Comparison of ENCODE assay signal across 25 cellular contexts in the genomic region with DNA sequence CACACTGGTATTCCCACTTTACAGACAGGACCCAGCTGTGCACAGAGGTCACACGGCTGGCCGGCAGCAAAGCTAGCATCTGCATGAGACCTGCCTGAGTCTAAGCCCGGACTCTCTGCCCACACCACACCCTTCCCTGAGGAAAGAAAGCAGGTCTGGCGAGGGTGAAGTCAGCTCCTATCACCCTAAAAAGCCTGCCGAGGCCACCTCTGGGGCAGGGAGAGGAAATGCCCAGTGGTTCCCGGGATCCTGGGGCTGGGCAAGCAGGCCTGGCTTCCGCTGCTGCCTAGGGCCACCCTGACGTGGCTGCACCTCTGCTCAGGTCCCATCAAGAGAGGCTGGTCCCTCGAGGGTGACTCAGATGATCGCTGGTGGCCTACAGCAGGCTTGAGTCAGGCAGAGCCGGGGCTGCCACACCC. TPM values are rescaled to one million over a fixed set of nuclear protein-coding genes. Genes with fewer than 3 reads are reported as not detected.
DNase-seq lines count a peak whose midpoint lies in the region; ATAC-seq, FAIRE-seq and TF ChIP-seq lines count a peak whose summit lies in the region.
"Had no signal": no experiment of that assay in that cellular context is flagged by ENCODE, and none has a peak within 500 bp of the region (broad histone marks: within the 10 kb centered on the region; RNA-seq: fewer than 3 reads in every experiment).

No MANE protein-coding gene starts in this region.

- H3K36me3 Mint-ChIP-seq in neural progenitor cell, result no peaks in the 10 kb centered on the region
- H3K36me3 Mint-ChIP-seq: memory B cell; stimulated activated naive B cell treated with anti-CD40 and anti-IgM and Interleukin-4, amounts not matched to agents 10 μg/mL and 1 μg/mL and 100 μg/mL, for 72 hours; T-cell; WTC11 had no signal

- DNase-seq in Daoy (ENCODE audit: low read depth), result peak; percentile 78
- DNase-seq in K562 (ENCODE audit: extremely low read depth in 1 of 4, low spot score in 3 of 4), result peak in 1 of 4 experiments; percentile 33
- peak; percentile 78 for DNase-seq in kidney tubule cell (ENCODE audit: low spot score)
- DNase-seq in neural progenitor cell (ENCODE audit: low spot score), result no peak
- no peak for DNase-seq in esophagus muscularis mucosa (ENCODE audit: extremely low spot score)
- no peak for DNase-seq in NCI-H345 (lab: John Stamatoyannopoulos, UW)
- DNase-seq: activated CD4-positive, alpha-beta T cell treated with anti-CD3 and anti-CD28 coated beads, Interleukin-2, amount 50 U/mL, for 48 hours; activated gamma-delta T cell treated with Interleukin-2 at 50 U/mL for 16 hours; DMS 273 treated with DMSO at 0.1 percent for 48 hours; HCEC 1CT; NCI-H1417; NCI-H526; ovary; Right ventricle myocardium superior; stimulated activated naive B cell treated with anti-CD40 and anti-IgM and Interleukin-4, amounts not matched to agents 10 μg/mL and 1 μg/mL and 100 μg/mL, for 72 hours; T-cell had no signal

- H3K9me3 ChIP-seq in KOPT-K1 (ENCODE audit: insufficient read depth, low read length, poor library complexity, severe bottlenecking), result no peaks in the 10 kb centered on the region
- no peaks in the 10 kb centered on the region for H3K9me3 ChIP-seq in K562 (replicated peaks; ENCODE audit: control insufficient read depth, insufficient read depth, low read depth, low read length)
- no peaks in the 10 kb centered on the region for H3K9me3 ChIP-seq in neural progenitor cell (ENCODE audit: low read depth)
- H3K9me3 ChIP-seq in esophagus muscularis mucosa, result no peaks in the 10 kb centered on the region
- H3K9me3 ChIP-seq: adrenal gland, ovary, thoracic aorta had no signal

- H3K27me3 ChIP-seq in K562 (ENCODE audit: control insufficient read depth in 2 of 2, insufficient read depth in 2 of 2, low read length in 2 of 2) (no peaks in the 10 kb centered on the region), neural progenitor cell (peaks cover 13% of the 10 kb centered on the region), esophagus muscularis mucosa (peaks cover 0 to 82% (median 3%) of the 10 kb centered on the region in 4 donors)
- H3K27me3 ChIP-seq: adrenal gland, ovary had no signal

- H3K4me3 Mint-ChIP-seq in neural progenitor cell, result no peak overlapping the region
- H3K4me3 Mint-ChIP-seq: memory B cell; stimulated activated naive B cell treated with anti-CD40 and anti-IgM and Interleukin-4, amounts not matched to agents 10 μg/mL and 1 μg/mL and 100 μg/mL, for 72 hours; T-cell; WTC11 had no signal

- CTCF ChIA-PET in K562 (lab: Yijun Ruan, JAX; ENCODE audit: low intra/inter-chr PET ratio), result interaction anchor here (0.7 kb wide), 1 partner anchor 1942 kb away, joined by 5 read pairs; no protein-coding TSS in a partner anchor

- peak overlapping the region; percentile 89 for H3K27ac ChIP-seq in KOPT-K1 (ENCODE audit: low read depth, low read length, poor library complexity, severe bottlenecking)
- H3K27ac ChIP-seq in K562 (ENCODE audit: extremely low read depth, low read depth, low read length), result no peak overlapping the region
- H3K27ac ChIP-seq in neural progenitor cell, result no peak overlapping the region
- H3K27ac ChIP-seq in esophagus muscularis mucosa (replicated peaks in 1 of 4), result no peak overlapping the region
- H3K27ac ChIP-seq: ovary, thoracic aorta had no signal

- TF ChIP-seq EP300 in K562 (IDR thresholded peaks at IDR 0.05; ENCODE audit: low read length), result no peak
- no peak for TF ChIP-seq EP300 in esophagus muscularis mucosa (IDR thresholded peaks at IDR 0.05)

- WGBS in K562 (ENCODE audit: insufficient coverage, low coverage, missing lambda C conversion rate), result 59% methylated on average over 11 of the region's 11 CpGs
- 79% methylated on average over 9 of the region's 11 CpGs for WGBS in esophagus muscularis mucosa

- no peak for TF ChIP-seq CTCF in K562 (IDR thresholded peaks at IDR 0.05 in 2 of 3, conservative IDR thresholded peaks at IDR 0.05 in 1 of 3; ENCODE audit: insufficient read depth in 2 of 3, low read depth in 1 of 3, low read length in 3 of 3)
- no peak for TF ChIP-seq CTCF in neural progenitor cell (IDR thresholded peaks at IDR 0.05)
- no peak for TF ChIP-seq CTCF in esophagus muscularis mucosa (IDR thresholded peaks at IDR 0.05)

- FAIRE-seq in K562 (lab: Jason Lieb, UNC), result no peak
- FAIRE-seq: frontal cortex, GM12892 had no signal

- peaks cover 14% of the 10 kb centered on the region for H3K4me1 Mint-ChIP-seq in neural progenitor cell

- in situ Hi-C loops in K562 (cut with MboI), result no loop called here

- H3K4me3 ChIP-seq in K562 (no peak overlapping the region), neural progenitor cell (no peak overlapping the region), esophagus muscularis mucosa (no peak overlapping the region)
- H3K4me3 ChIP-seq: adrenal gland, ovary, thoracic aorta had no signal

- H3K4me1 ChIP-seq in K562 (replicated peaks in 1 of 2; ENCODE audit: control insufficient read depth in 2 of 2, insufficient read depth in 2 of 2, low read length in 2 of 2) (peaks cover 26 to 50% of the 10 kb centered on the region in 2 experiments), neural progenitor cell (peaks cover 25% of the 10 kb centered on the region), esophagus muscularis mucosa (peaks cover 0 to 11% (median 9%) of the 10 kb centered on the region in 4 donors)

- peaks cover 25% of the 10 kb centered on the region for H3F3A ChIP-seq in neural progenitor cell (ENCODE audit: low read depth)

- H3K9me3 Mint-ChIP-seq in neural progenitor cell, result no peaks in the 10 kb centered on the region
- H3K9me3 Mint-ChIP-seq: memory B cell; stimulated activated naive B cell treated with anti-CD40 and anti-IgM and Interleukin-4, amounts not matched to agents 10 μg/mL and 1 μg/mL and 100 μg/mL, for 72 hours; T-cell; WTC11 had no signal

- H4K20me1 ChIP-seq in K562 (replicated peaks; ENCODE audit: control insufficient read depth, insufficient read depth, low read length) (no peaks in the 10 kb centered on the region), neural progenitor cell (ENCODE audit: low read depth) (no peaks in the 10 kb centered on the region)

- H3K4me2 ChIP-seq in K562 (ENCODE audit: insufficient read depth, low read length), result no peak overlapping the region
- H3K4me2 ChIP-seq in neural progenitor cell, result no peak overlapping the region

- H3K79me2 ChIP-seq in K562 (ENCODE audit: control insufficient read depth, insufficient read depth, low read length), result peaks cover 9% of the 10 kb centered on the region; the same call in 2 of the 3 replicates
- H3K79me2 ChIP-seq in neural progenitor cell (ENCODE audit: low read depth), result no peaks in the 10 kb centered on the region

- H3K36me3 ChIP-seq in KOPT-K1 (ENCODE audit: insufficient read depth, low read length) (no peaks in the 10 kb centered on the region), K562 (ENCODE audit: control insufficient read depth, insufficient read depth, low read length) (peaks cover 29% of the 10 kb centered on the region), neural progenitor cell (no peaks in the 10 kb centered on the region), esophagus muscularis mucosa (no peaks in the 10 kb centered on the region)
- H3K36me3 ChIP-seq: adrenal gland, ovary, thoracic aorta had no signal

- ATAC-seq in K562 (no peak), GM18861 (IDR thresholded peaks at IDR 0.05; ENCODE audit: unreplicated experiment) (no peak)
- ATAC-seq: sciatic nerve; stimulated activated naive B cell treated with anti-CD40 and anti-IgM and Interleukin-4, amounts not matched to agents 10 μg/mL and 1 μg/mL and 100 μg/mL, for 72 hours; T-cell; WTC11 had no signal

- POLR2A ChIA-PET in K562 (lab: Yijun Ruan, JAX), result interaction anchor here (0.6 to 0.9 kb wide), 3 partner anchors 16 to 29 kb away, joined by 3 read pairs; no protein-coding TSS in a partner anchor

- no peak for TF ChIP-seq RAD21 in K562 (CRISPR knock-in tag; conservative IDR thresholded peaks at IDR 0.05 in 1 of 2, IDR thresholded peaks at IDR 0.05 in 1 of 2)

- H3K9me1 ChIP-seq in K562 (ENCODE audit: control insufficient read depth, insufficient read depth, low read length), result no peaks in the 10 kb centered on the region

- H3K9ac ChIP-seq in K562 (ENCODE audit: insufficient read depth in 1 of 2, low read depth in 2 of 2, low read length in 2 of 2) (peak overlapping the region in 1 of 2 experiments; percentile 78; a peak in 2 of 4 replicates), neural progenitor cell (no peak overlapping the region)

- intact Hi-C loops in K562 (cut with micrococcal nuclease) (no loop called here), esophagus muscularis mucosa (cut with DNase I) (no loop called here)

- H3K27me3 Mint-ChIP-seq in neural progenitor cell (ENCODE audit: insufficient read depth, low read depth), result peaks cover 14% of the 10 kb centered on the region

- no peak overlapping the region for H3K27ac Mint-ChIP-seq in neural progenitor cell
- H3K27ac Mint-ChIP-seq: memory B cell; stimulated activated naive B cell treated with anti-CD40 and anti-IgM and Interleukin-4, amounts not matched to agents 10 μg/mL and 1 μg/mL and 100 μg/mL, for 72 hours; T-cell; WTC11 had no signal

- H2AFZ ChIP-seq in K562 (ENCODE audit: low read depth, low read length), result no peak overlapping the region
- no peak overlapping the region for H2AFZ ChIP-seq in neural progenitor cell (replicated peaks)

- TF ChIP-seq POLR2A in K562 (conservative IDR thresholded peaks at IDR 0.05) (no peak), esophagus muscularis mucosa (IDR thresholded peaks at IDR 0.05; ENCODE audit: low read depth) (no peak)

- BruUV-seq in K562 (replicated peaks; lab: Mats Ljungman, UMichigan), result no TSS peak

RNA-seq across cellular contexts. Expression of gene RAP1GAP, which starts 42.2 kb away (rescaled TPM):
- total RNA-seq in Daoy (2014; rRNA removed; shearing (Covaris generic)), result 0.39 and 0.80 TPM in 2 replicates
- 41.9 and 97.0 TPM in 2 replicates for total RNA-seq in K562 (2011; cell fraction: chromatin; rRNA removed; ENCODE audit: low replicate concordance)
- 41.8 and 44.9 TPM in 2 replicates for total RNA-seq in K562 (2011; cell fraction: nucleolus; rRNA removed)
- total RNA-seq in K562 (2011; cell fraction: nucleoplasm; rRNA removed), result 34.0 and 35.7 TPM in 2 replicates
- total RNA-seq in K562 (2014; rRNA removed) (19.2 and 28.0 TPM in 2 replicates), K562 (2014; rRNA removed; fragmentation: Illumina TruSeq; extraction: Trizol) (7.0 and 7.3 TPM in 2 replicates), K562 (2015; rRNA removed; fragmentation: Illumina TruSeq; extraction: Trizol) (9.5 and 9.7 TPM in 2 replicates), K562 (2021) (30.2 and 31.0 TPM in 2 replicates), neural progenitor cell (ENCODE audit: low replicate concordance) (2.6 and 3.9 TPM in 2 replicates), esophagus muscularis mucosa (under 1 TPM; 0.33 to 0.83 (median 0.56) TPM)
- polyA plus RNA-seq in K562 (2011; rRNA removed) (30.2 and 36.0 TPM in 2 replicates), K562 (2014; fragmentation: Illumina TruSeq; extraction: Trizol) (23.5 and 26.5 TPM in 2 replicates), K562 (2014; fragmentation: Nextera tagmentation; extraction: Ambion mirVana) (under 1 TPM; 0.29 to 0.51 TPM), K562 (2014; rRNA removed) (21.7 and 22.3 TPM in 2 replicates)
- 27.3 and 36.3 TPM in 2 replicates for polyA plus RNA-seq in K562 (2011; cell fraction: cytosol; rRNA removed)
- polyA plus RNA-seq in K562 (2011; cell fraction: nucleus; rRNA removed), result 68.0 and 110 TPM in 2 replicates
- polyA plus RNA-seq in K562 (2012), result 23.3 and 41.5 TPM in 2 replicates
- 25.4 and 27.5 TPM in 2 replicates for polyA minus RNA-seq in K562 (2011; rRNA and poly(A)+ RNA removed)
- polyA minus RNA-seq in K562 (2011; cell fraction: cytosol; rRNA and poly(A)+ RNA removed), result 22.4 and 26.1 TPM in 2 replicates
- 26.9 and 27.0 TPM in 2 replicates for polyA minus RNA-seq in K562 (2011; cell fraction: nucleus; rRNA and poly(A)+ RNA removed)

Comparison
In these comparisons a context has a peak if more than half of its experiments do, and no peak if none do; other contexts are left out.
1. DNase-seq: peak in Daoy (single experiment) and kidney tubule cell (single experiment); none in neural progenitor cell (single experiment), esophagus muscularis mucosa (single experiment) and NCI-H345 (single experiment).